17 cellular contexts compared by ENCODE assay signal in genomic region chr6:116073765-116074450, GRCh38. TPM values are rescaled to one million over a fixed set of nuclear protein-coding genes. Genes with fewer than 3 reads are reported as not detected.
A peak's percentile ranks its signal among the peaks of the same experiment; 100 is the strongest.
DNase-seq lines count a peak whose midpoint lies in the region; ATAC-seq, FAIRE-seq and TF ChIP-seq lines count a peak whose summit lies in the region.
"Had no signal": no experiment of that assay in that cellular context is flagged by ENCODE, and none has a peak within 500 bp of the region (broad histone marks: within the 10 kb centered on the region; RNA-seq: fewer than 3 reads in every experiment).

No MANE protein-coding gene starts in this region.

- no peak for FAIRE-seq in urothelium cell line (lab: Jason Lieb, UNC)
- FAIRE-seq: A204.1 had no signal

- TF ChIP-seq CTCF in Panc1 (IDR thresholded peaks at IDR 0.05): no peak
- TF ChIP-seq CTCF in fibroblast of lung (conservative IDR thresholded peaks at IDR 0.05 in 1 of 2, IDR thresholded peaks at IDR 0.05 in 1 of 2; ENCODE audit: low read depth in 1 of 2, low read length in 2 of 2): no peak
- TF ChIP-seq CTCF in SK-N-SH (IDR thresholded peaks at IDR 0.05): no peak

- intact Hi-C loops in Panc1 (cut with micrococcal nuclease; ENCODE audit: unreplicated experiment): no loop called here

- H3F3A ChIP-seq in SK-N-SH (replicated peaks; ENCODE audit: insufficient read depth): no peaks in the 10 kb centered on the region

- no TSS peak for BruUV-seq in Panc1 (replicated peaks; lab: Mats Ljungman, UMichigan)

- H3K9ac ChIP-seq in fibroblast of lung (ENCODE audit: insufficient read depth, low read length): no peak overlapping the region
- H3K9ac ChIP-seq in SK-N-SH: no peak overlapping the region

- peak overlapping the region; percentile 40 for H3K4me2 ChIP-seq in fibroblast of lung (ENCODE audit: extremely low read depth, insufficient read depth, low read length)
- no peak overlapping the region for H3K4me2 ChIP-seq in SK-N-SH

- no peak for TF ChIP-seq RAD21 in SK-N-SH (IDR thresholded peaks at IDR 0.05; ENCODE audit: low read length)

- H3K27ac ChIP-seq in Panc1 (ENCODE audit: low read length): no peak overlapping the region
- H3K27ac ChIP-seq in fibroblast of lung (ENCODE audit: insufficient read depth, low read length): no peak overlapping the region
- no peak overlapping the region for H3K27ac ChIP-seq in SK-N-SH (ENCODE audit: low read depth in 2 of 2, low read length in 1 of 2)

- no peak overlapping the region for H2AFZ ChIP-seq in fibroblast of lung (ENCODE audit: low read length)
- H2AFZ ChIP-seq in SK-N-SH (ENCODE audit: low read depth): no peak overlapping the region

- ATAC-seq in Panc1: peak; percentile 90
- ATAC-seq: activated CD8-positive, alpha-beta T cell treated with anti-CD3 and anti-CD28 coated beads, Interleukin-2, amount 10 ng/mL, durations not matched to agents 7 days and 5 days had no signal

- H3K4me1 ChIP-seq in Panc1 (ENCODE audit: control insufficient read depth, insufficient read depth, low read length) (peaks cover 8% of the 10 kb centered on the region; the same call in 1 of the 2 replicates), fibroblast of lung (ENCODE audit: control insufficient read depth, extremely low read depth, insufficient read depth, low read length) (peaks cover 3% of the 10 kb centered on the region), SK-N-SH (ENCODE audit: control insufficient read depth in 1 of 2, insufficient read depth in 2 of 2, low read depth in 1 of 2, low read length in 1 of 2) (no peaks in the 10 kb centered on the region; a peak in 1 of 4 replicates)

- POLR2A ChIA-PET in Panc1 (lab: Charles Lee): interaction anchor here (0.5 kb wide), 1 partner anchor 57 kb away, joined by 4 read pairs; no protein-coding TSS in a partner anchor
- POLR2A ChIA-PET in SK-N-SH (lab: Yijun Ruan, JAX): no interaction called here

- no peaks in the 10 kb centered on the region for H3K36me3 ChIP-seq in Panc1 (ENCODE audit: control insufficient read depth, insufficient read depth, low read length)
- H3K36me3 ChIP-seq in fibroblast of lung (ENCODE audit: control insufficient read depth, insufficient read depth, low read length): no peaks in the 10 kb centered on the region
- no peaks in the 10 kb centered on the region for H3K36me3 ChIP-seq in SK-N-SH (replicated peaks in 1 of 2; ENCODE audit: control insufficient read depth in 1 of 2, insufficient read depth in 2 of 2, low read length in 1 of 2)

- H3K4me3 ChIP-seq in Panc1 (ENCODE audit: low read depth in 2 of 2, low read length in 2 of 2) (peak overlapping the region in 1 of 2 experiments; percentile 9; a peak in 1 of 4 replicates), fibroblast of lung (replicated peaks in 1 of 4; ENCODE audit: control extremely low read depth in 1 of 4, insufficient read depth in 1 of 4, low read depth in 3 of 4, low read length in 4 of 4) (no peak overlapping the region), SK-N-SH (ENCODE audit: low read depth in 2 of 2, low read length in 1 of 2) (no peak overlapping the region)

- DNase-seq in NCI-H82 (lab: John Stamatoyannopoulos, UW): peak; percentile 29
- DNase-seq in NCI-H82 treated with DMSO at 0.1 percent for 48 hours (lab: John Stamatoyannopoulos, UW; ENCODE audit: unreplicated experiment): no peak
- peak; percentile 84 for DNase-seq in Panc1 (ENCODE audit: low read depth, low spot score)
- DNase-seq in fibroblast of lung (ENCODE audit: low read depth in 2 of 2): peak; percentile 40 to 67
- DNase-seq in urothelium cell line (ENCODE audit: low spot score): peak; percentile 16
- DNase-seq in globus pallidus (ENCODE audit: low spot score): no peak
- no peak for DNase-seq in SK-N-SH
- no peak for DNase-seq in NCI-H526 treated with DMSO at 0.1 percent for 48 hours (lab: John Stamatoyannopoulos, UW)
- DNase-seq: activated CD8-positive, alpha-beta T cell treated with anti-CD3 and anti-CD28 coated beads, Interleukin-2, amount 10 ng/mL, durations not matched to agents 7 days and 5 days; DND-41; hypothalamus; midbrain; NCI-H1436 treated with DMSO at 0.1 percent for 48 hours; T-helper 9 cell had no signal

- TF ChIP-seq EP300 in SK-N-SH (IDR thresholded peaks at IDR 0.05; ENCODE audit: borderline replicate concordance in 1 of 2, low read depth in 1 of 2, low read length in 1 of 2): no peak

- in situ Hi-C loops in Panc1 (cut with HindIII; ENCODE audit: low pct_unique_long_range_greater_than_20kb, low sequenced_read_pairs): no loop called here

- 50% methylated on average over 2 of the region's 2 CpGs for WGBS in SK-N-SH (ENCODE audit: low lambda C conversion rate)

- H3K79me2 ChIP-seq in fibroblast of lung (ENCODE audit: control insufficient read depth, insufficient read depth, low read length) (no peaks in the 10 kb centered on the region), SK-N-SH (ENCODE audit: insufficient read depth) (no peaks in the 10 kb centered on the region)

- no peaks in the 10 kb centered on the region for H3K9me3 ChIP-seq in Panc1 (ENCODE audit: control insufficient read depth, insufficient read depth, low read depth, low read length)
- H3K9me3 ChIP-seq in fibroblast of lung (ENCODE audit: control insufficient read depth, insufficient read depth, low read depth, low read length): no peaks in the 10 kb centered on the region
- no peaks in the 10 kb centered on the region for H3K9me3 ChIP-seq in SK-N-SH

- H3K9me2 ChIP-seq in SK-N-SH: peaks cover 2% of the 10 kb centered on the region; the same call in 1 of the 2 replicates

- no peaks in the 10 kb centered on the region for H3K27me3 ChIP-seq in Panc1 (ENCODE audit: control insufficient read depth, insufficient read depth, low read length)
- H3K27me3 ChIP-seq in fibroblast of lung (ENCODE audit: control insufficient read depth, insufficient read depth, low read length): no peaks in the 10 kb centered on the region
- H3K27me3 ChIP-seq in SK-N-SH (ENCODE audit: insufficient read depth): no peaks in the 10 kb centered on the region

- H4K20me1 ChIP-seq in fibroblast of lung (ENCODE audit: control insufficient read depth, extremely low read depth, insufficient read depth, low read length): no peaks in the 10 kb centered on the region
- no peaks in the 10 kb centered on the region for H4K20me1 ChIP-seq in SK-N-SH (ENCODE audit: insufficient read depth)

- CTCF ChIA-PET in Panc1 (lab: Charles Lee): no interaction called here
- CTCF ChIA-PET in SK-N-SH (lab: Yijun Ruan, JAX): interaction anchor here (0.7 kb wide), 1 partner anchor 12 kb away, joined by 3 read pairs; no protein-coding TSS in a partner anchor

TF ChIP-seq in SK-N-SH, 30 proteins besides CTCF, POLR2A, EP300 and RAD21 (continues in another document):
- no peak for TF ChIP-seq USF1 (IDR thresholded peaks at IDR 0.05; ENCODE audit: borderline replicate concordance, low read depth)
- TF ChIP-seq, protein P1, sequence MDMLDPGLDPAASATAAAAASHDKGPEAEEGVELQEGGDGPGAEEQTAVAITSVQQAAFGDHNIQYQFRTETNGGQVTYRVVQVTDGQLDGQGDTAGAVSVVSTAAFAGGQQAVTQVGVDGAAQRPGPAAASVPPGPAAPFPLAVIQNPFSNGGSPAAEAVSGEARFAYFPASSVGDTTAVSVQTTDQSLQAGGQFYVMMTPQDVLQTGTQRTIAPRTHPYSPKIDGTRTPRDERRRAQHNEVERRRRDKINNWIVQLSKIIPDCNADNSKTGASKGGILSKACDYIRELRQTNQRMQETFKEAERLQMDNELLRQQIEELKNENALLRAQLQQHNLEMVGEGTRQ (IDR thresholded peaks at IDR 0.05; ENCODE audit: borderline replicate concordance, low read depth, low read length): no peak

RNA-seq across cellular contexts. Expression of gene FRK, which starts 13.2 kb away (rescaled TPM):
- total RNA-seq in Panc1 (2021; ENCODE audit: unreplicated experiment): 2.5 TPM
- 0.16 TPM for polyA plus RNA-seq in Panc1 (2012; ENCODE audit: insufficient read length)
- 0.33 and 0.77 TPM in 2 replicates for total RNA-seq in fibroblast of lung
- polyA plus RNA-seq in fibroblast of lung: 0.18 and 0.21 TPM in 2 replicates
- 0.08 and 0.09 TPM in 2 replicates for polyA plus RNA-seq in fibroblast of lung (2012)
- 0.04 and 0.16 TPM in 2 replicates for polyA minus RNA-seq in fibroblast of lung (ENCODE audit: low replicate concordance)
- under 0.01 and 0.02 TPM in 2 replicates for polyA plus RNA-seq in SK-N-SH (2012; rRNA removed)
- under 0.01 and 0.01 TPM in 2 replicates for polyA plus RNA-seq in SK-N-SH (2012; cell fraction: cytosol; rRNA removed)
- polyA plus RNA-seq in SK-N-SH (2012; cell fraction: nucleus; rRNA removed): under 0.01 and 0.01 TPM in 2 replicates

RNA-seq across cellular contexts. Expression of gene NT5DC1, which starts 26.7 kb away (rescaled TPM):
- total RNA-seq in Panc1 (2021; ENCODE audit: unreplicated experiment) (79.1 TPM), fibroblast of lung (5.6 and 8.1 TPM in 2 replicates)
- 66.4 TPM for polyA plus RNA-seq in Panc1 (2012; ENCODE audit: insufficient read length)
- polyA plus RNA-seq in fibroblast of lung (17.9 and 20.0 TPM in 2 replicates), SK-N-SH (2012; rRNA removed) (20.3 and 21.0 TPM in 2 replicates)
- 16.2 and 20.7 TPM in 2 replicates for polyA plus RNA-seq in fibroblast of lung (2012)
- polyA minus RNA-seq in fibroblast of lung (ENCODE audit: low replicate concordance): 2.0 and 7.5 TPM in 2 replicates
- 18.5 and 23.5 TPM in 2 replicates for polyA plus RNA-seq in SK-N-SH (2012; cell fraction: cytosol; rRNA removed)
- polyA plus RNA-seq in SK-N-SH (2012; cell fraction: nucleus; rRNA removed): 7.4 and 18.2 TPM in 2 replicates

RNA-seq across cellular contexts. Expression of gene COL10A1, which starts 52.0 kb away (rescaled TPM):
- total RNA-seq in Panc1 (2021; ENCODE audit: unreplicated experiment) (not detected), fibroblast of lung (1.3 and 40.1 TPM in 2 replicates)
- not detected for polyA plus RNA-seq in Panc1 (2012; ENCODE audit: insufficient read length)
- polyA plus RNA-seq in fibroblast of lung (17.3 and 82.1 TPM in 2 replicates), SK-N-SH (2012; rRNA removed) (4.5 and 5.1 TPM in 2 replicates)
- polyA plus RNA-seq in fibroblast of lung (2012): 3.6 and 14.7 TPM in 2 replicates
- 0.89 TPM in 1 of 2 replicates, not detected in the other for polyA minus RNA-seq in fibroblast of lung (ENCODE audit: low replicate concordance)
- polyA plus RNA-seq in SK-N-SH (2012; cell fraction: cytosol; rRNA removed): 4.7 and 5.5 TPM in 2 replicates
- 3.6 and 4.3 TPM in 2 replicates for polyA plus RNA-seq in SK-N-SH (2012; cell fraction: nucleus; rRNA removed)
- total RNA-seq: activated CD8-positive, alpha-beta T cell treated with anti-CD3 and anti-CD28 coated beads, Interleukin-2, amount 10 ng/mL, durations not matched to agents 7 days and 5 days; activated naive CD4-positive, alpha-beta T cell treated with anti-CD3 and anti-CD28 coated beads, Interleukin-2, amount 50 U/mL, for 72 hours; pulmonary artery endothelial cell had no signal

Comparison
In these comparisons a context has a peak if more than half of its experiments do, and no peak if none do; other contexts are left out.
1. DNase-seq: peak in NCI-H82 (single experiment), Panc1 (single experiment), fibroblast of lung (2 of 2) and urothelium cell line (single experiment); none in NCI-H82 treated with DMSO at 0.1 percent for 48 hours (single experiment), globus pallidus (single experiment), SK-N-SH (single experiment) and NCI-H526 treated with DMSO at 0.1 percent for 48 hours (single experiment).